Comparison of ENCODE assay signal across 18 cellular contexts in genomic region chr11:34824425-34824824, GRCh38.
DNase-seq lines count a peak whose midpoint lies in the region; TF ChIP-seq lines count a peak whose summit lies in the region.
"Had no signal": no experiment of that assay in that cellular context is flagged by ENCODE, and none has a peak within 500 bp of the region (broad histone marks: within the 10 kb centered on the region; RNA-seq: fewer than 3 reads in every experiment).

No MANE protein-coding gene starts in this region.

- peaks cover 21% of the 10 kb centered on the region for H3K27me3 Mint-ChIP-seq in activated CD4-positive, alpha-beta memory T cell treated with anti-CD3 and anti-CD28 coated beads, Interleukin-2, amount 10 ng/mL, durations not matched to agents 7 days and 5 days
- H3K27me3 Mint-ChIP-seq in neural progenitor cell (ENCODE audit: insufficient read depth, low read depth) (peaks cover 3% of the 10 kb centered on the region), immature natural killer cell (ENCODE audit: low read depth in 3 of 3) (peaks cover 0 to 2% (median 2%) of the 10 kb centered on the region in 3 donors)

- peak; percentile 18 for DNase-seq in DMS79 (lab: John Stamatoyannopoulos, UW)
- peak; percentile 49 for DNase-seq in NCI-H345 (lab: John Stamatoyannopoulos, UW)
- no peak for DNase-seq in epithelial cell of prostate (ENCODE audit: low read depth, low spot score)
- no peak for DNase-seq in stomach
- no peak for DNase-seq in activated CD4-positive, alpha-beta memory T cell treated with anti-CD3 and anti-CD28 coated beads, Interleukin-2, amount 10 ng/mL, durations not matched to agents 7 days and 5 days
- no peak for DNase-seq in neural progenitor cell (ENCODE audit: low spot score)
- DNase-seq in immature natural killer cell: no peak
- DNase-seq: activated CD4-positive, alpha-beta T cell treated with anti-CD3 and anti-CD28 coated beads, Interleukin-2, amount 10 ng/mL, durations not matched to agents 7 days and 5 days; activated naive CD4-positive, alpha-beta T cell treated with anti-CD3 and anti-CD28 coated beads, Interleukin-2, amount 50 U/mL, for 16 hours; kidney; NCI-H1105; SK-N-SH; stimulated activated CD4-positive, alpha-beta T cell treated with anti-CD3 and anti-CD28 coated beads, Interleukin-2, amount 100 ng/mL, for 24 hours; T-helper 2 cell had no signal

- no peaks in the 10 kb centered on the region for H3K9me3 ChIP-seq in stomach
- no peaks in the 10 kb centered on the region for H3K9me3 ChIP-seq in neural progenitor cell (ENCODE audit: low read depth)
- H3K9me3 ChIP-seq: SK-N-SH had no signal

- no peak overlapping the region for H3K27ac Mint-ChIP-seq in activated CD4-positive, alpha-beta memory T cell treated with anti-CD3 and anti-CD28 coated beads, Interleukin-2, amount 10 ng/mL, durations not matched to agents 7 days and 5 days
- H3K27ac Mint-ChIP-seq in neural progenitor cell: no peak overlapping the region
- H3K27ac Mint-ChIP-seq in immature natural killer cell: no peak overlapping the region
- H3K27ac Mint-ChIP-seq: activated CD4-positive, alpha-beta T cell treated with anti-CD3 and anti-CD28 coated beads, Interleukin-2, amount 10 ng/mL, durations not matched to agents 7 days and 5 days; activated T-helper 1 cell treated with anti-CD3 and anti-CD28 coated beads, Interleukin-12 subunit alpha, Interleukin-12 subunit beta, Interleukin-2, Interleukin-4 antibody, amounts not matched to agents 30 ng/mL and 10 ng/mL and 1 ng/mL, durations not matched to agents 14 hours and 24 hours and 36 hours; CD14-positive monocyte had no signal

- no peak overlapping the region for H3K4me3 Mint-ChIP-seq in activated CD4-positive, alpha-beta memory T cell treated with anti-CD3 and anti-CD28 coated beads, Interleukin-2, amount 10 ng/mL, durations not matched to agents 7 days and 5 days
- H3K4me3 Mint-ChIP-seq in neural progenitor cell (no peak overlapping the region), immature natural killer cell (no peak overlapping the region)
- H3K4me3 Mint-ChIP-seq: activated CD4-positive, alpha-beta T cell treated with anti-CD3 and anti-CD28 coated beads, Interleukin-2, amount 10 ng/mL, durations not matched to agents 7 days and 5 days; activated T-helper 1 cell treated with anti-CD3 and anti-CD28 coated beads, Interleukin-12 subunit alpha, Interleukin-12 subunit beta, Interleukin-2, Interleukin-4 antibody, amounts not matched to agents 30 ng/mL and 10 ng/mL and 1 ng/mL, durations not matched to agents 14 hours and 24 hours and 36 hours; CD14-positive monocyte had no signal

- H3K36me3 ChIP-seq in stomach: no peaks in the 10 kb centered on the region
- no peaks in the 10 kb centered on the region for H3K36me3 ChIP-seq in neural progenitor cell
- H3K36me3 ChIP-seq: cardiac muscle cell had no signal

- no peak overlapping the region for H3K9ac ChIP-seq in neural progenitor cell
- H3K9ac ChIP-seq: SK-N-SH had no signal

- no peak overlapping the region for H2AFZ ChIP-seq in neural progenitor cell (replicated peaks)

- peaks cover 12% of the 10 kb centered on the region for H3F3A ChIP-seq in neural progenitor cell (ENCODE audit: low read depth)

- TF ChIP-seq CTCF in stomach (IDR thresholded peaks at IDR 0.05) (no peak), neural progenitor cell (IDR thresholded peaks at IDR 0.05) (no peak)

- H3K27ac ChIP-seq in epithelial cell of prostate (peak overlapping the region; percentile 82), stomach (peak overlapping the region; percentile 57 to 86 (median 83)), neural progenitor cell (no peak overlapping the region)
- H3K27ac ChIP-seq: cardiac muscle cell, HL-60 had no signal

- H3K79me2 ChIP-seq in neural progenitor cell (ENCODE audit: low read depth): no peaks in the 10 kb centered on the region

- CTCF ChIA-PET in activated CD4-positive, alpha-beta memory T cell treated with anti-CD3 and anti-CD28 coated beads, Interleukin-2, amount 10 ng/mL, durations not matched to agents 7 days and 5 days (lab: Charles Lee): interaction anchor here (1.1 to 1.7 kb wide), 2 partner anchors 16 to 67 kb away, joined by 3 to 4 read pairs; no protein-coding TSS in a partner anchor

- H3K27me3 ChIP-seq in stomach (no peaks in the 10 kb centered on the region), neural progenitor cell (no peaks in the 10 kb centered on the region)
- H3K27me3 ChIP-seq: cardiac muscle cell had no signal

- POLR2A ChIA-PET in activated CD4-positive, alpha-beta memory T cell treated with anti-CD3 and anti-CD28 coated beads, Interleukin-2, amount 10 ng/mL, durations not matched to agents 7 days and 5 days (lab: Charles Lee): interaction anchor here (1.0 kb wide), 1 partner anchor 15 kb away, joined by 4 read pairs; no protein-coding TSS in a partner anchor

- no peak overlapping the region for H3K4me2 ChIP-seq in neural progenitor cell
- H3K4me2 ChIP-seq: SK-N-SH had no signal

- TF ChIP-seq EP300 in stomach (IDR thresholded peaks at IDR 0.05): no peak

- no peaks in the 10 kb centered on the region for H4K20me1 ChIP-seq in neural progenitor cell (ENCODE audit: low read depth)

- H3K9me3 Mint-ChIP-seq in activated CD4-positive, alpha-beta memory T cell treated with anti-CD3 and anti-CD28 coated beads, Interleukin-2, amount 10 ng/mL, durations not matched to agents 7 days and 5 days: peaks cover 10% of the 10 kb centered on the region
- H3K9me3 Mint-ChIP-seq in neural progenitor cell: no peaks in the 10 kb centered on the region
- no peaks in the 10 kb centered on the region for H3K9me3 Mint-ChIP-seq in immature natural killer cell

- H3K36me3 Mint-ChIP-seq in activated CD4-positive, alpha-beta memory T cell treated with anti-CD3 and anti-CD28 coated beads, Interleukin-2, amount 10 ng/mL, durations not matched to agents 7 days and 5 days (ENCODE audit: low read depth): peaks cover 4% of the 10 kb centered on the region
- peaks cover 7% of the 10 kb centered on the region for H3K36me3 Mint-ChIP-seq in neural progenitor cell
- H3K36me3 Mint-ChIP-seq in immature natural killer cell: no peaks in the 10 kb centered on the region
- H3K36me3 Mint-ChIP-seq: CD14-positive monocyte had no signal

- no peak for TF ChIP-seq POLR2A in stomach (IDR thresholded peaks at IDR 0.05)

- peaks cover 18% of the 10 kb centered on the region for H3K4me1 Mint-ChIP-seq in activated CD4-positive, alpha-beta memory T cell treated with anti-CD3 and anti-CD28 coated beads, Interleukin-2, amount 10 ng/mL, durations not matched to agents 7 days and 5 days
- H3K4me1 Mint-ChIP-seq in neural progenitor cell: peaks cover 4% of the 10 kb centered on the region
- peaks cover 0 to 12% of the 10 kb centered on the region in 2 donors for H3K4me1 Mint-ChIP-seq in immature natural killer cell
- H3K4me1 Mint-ChIP-seq: CD14-positive monocyte had no signal

- H3K4me1 ChIP-seq in stomach (peaks cover 12 to 35% (median 28%) of the 10 kb centered on the region in 4 donors), neural progenitor cell (peaks cover 14% of the 10 kb centered on the region)

- intact Hi-C loops in stomach (cut with DNase I; ENCODE audit: low total_unique reads): no loop called here

- H3K4me3 ChIP-seq in stomach (no peak overlapping the region), neural progenitor cell (no peak overlapping the region)
- H3K4me3 ChIP-seq: cardiac muscle cell had no signal

Comparison
In these comparisons a context has a peak if more than half of its experiments do, and no peak if none do; other contexts are left out.
1. DNase-seq: peak in DMS79 (single experiment) and NCI-H345 (single experiment); none in epithelial cell of prostate (single experiment), stomach (single experiment), activated CD4-positive, alpha-beta memory T cell treated with anti-CD3 and anti-CD28 coated beads, Interleukin-2, amount 10 ng/mL, durations not matched to agents 7 days and 5 days (single experiment), neural progenitor cell (single experiment) and immature natural killer cell (0 of 3).